Comparison of ENCODE assay signal across 26 cellular contexts in genomic region chr7:35529713-35530112, GRCh38.
"Had no signal": no experiment of that assay in that cellular context is flagged by ENCODE, and none has a peak within 500 bp of the region (broad histone marks: within the 10 kb centered on the region; RNA-seq: fewer than 3 reads in every experiment).

No MANE protein-coding gene starts in this region.

- H3K9me3 ChIP-seq: adrenal gland, body of pancreas, colonic mucosa, esophagus squamous epithelium had no signal

- H3K4me3 ChIP-seq: adrenal gland, body of pancreas, colonic mucosa, esophagus squamous epithelium had no signal

- FAIRE-seq: endometrium, endothelial cell of umbilical vein, frontal cortex, TTC549 had no signal

- H3K27me3 ChIP-seq: adrenal gland, body of pancreas, colonic mucosa had no signal

- DNase-seq: activated CD4-positive, alpha-beta memory T cell treated with anti-CD3 and anti-CD28 coated beads, Interleukin-2, amount 10 ng/mL, durations not matched to agents 7 days and 5 days; activated CD4-positive, alpha-beta T cell treated with anti-CD3 and anti-CD28 coated beads for 1 hour; activated CD4-positive, alpha-beta T cell treated with anti-CD3 and anti-CD28 coated beads for 4 hours; activated CD4-positive, alpha-beta T cell treated with anti-CD3 and anti-CD28 coated beads, Interleukin-2, amount 10 ng/mL, durations not matched to agents 7 days and 5 days; activated CD4-positive, alpha-beta T cell treated with anti-CD3 and anti-CD28 coated beads, Interleukin-2, amount 50 U/mL, for 4 hours; activated CD8-positive, alpha-beta memory T cell treated with anti-CD3 and anti-CD28 coated beads for 24 hours; activated effector memory CD4-positive, alpha-beta T cell treated with Interleukin-2 at 50 U/mL for 16 hours; activated gamma-delta T cell treated with Interleukin-2 at 50 U/mL for 16 hours; activated naive CD4-positive, alpha-beta T cell treated with anti-CD3 and anti-CD28 coated beads, Interleukin-2, amount 50 U/mL, for 16 hours; activated naive CD4-positive, alpha-beta T cell treated with Interleukin-2 at 50 U/mL for 16 hours; activated T-cell treated with anti-CD3 and anti-CD28 coated beads, Interleukin-2, amount 50 U/mL, for 4 hours; adrenal gland; amygdala; aorta; body of pancreas; colonic mucosa; effector CD8-positive, alpha-beta T cell; esophagus squamous epithelium; head of caudate nucleus; T-helper 2 cell had no signal

- H3K4me1 ChIP-seq: adrenal gland, body of pancreas, colonic mucosa, esophagus squamous epithelium had no signal

- H3K27ac ChIP-seq: adrenal gland, body of pancreas, colonic mucosa, epithelial cell of prostate, esophagus squamous epithelium, VCaP had no signal

- H3K36me3 ChIP-seq: adrenal gland, colonic mucosa, esophagus squamous epithelium had no signal
